In the genomic region with DNA sequence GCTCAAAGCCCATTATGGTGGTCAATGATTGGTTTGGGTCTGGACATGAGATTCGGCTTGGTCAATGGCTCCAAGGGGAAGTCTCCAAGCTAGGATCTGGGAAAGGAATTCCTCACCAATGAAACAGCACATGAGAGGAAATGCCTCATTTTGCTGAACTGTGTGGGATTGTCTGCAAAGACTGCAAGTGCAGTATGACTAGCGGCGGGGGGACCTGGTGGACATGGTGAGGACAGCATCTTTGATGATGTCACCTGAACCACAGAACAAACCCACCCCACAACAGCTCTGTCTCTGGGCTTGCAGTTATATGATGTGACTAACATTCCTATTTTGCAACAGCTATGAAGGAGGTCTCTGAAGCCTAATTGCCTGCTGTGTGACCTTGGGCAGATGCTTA, we compare ENCODE assay signal across 15 cellular contexts. TPM values are rescaled to one million over a fixed set of nuclear protein-coding genes. Genes with fewer than 3 reads are reported as not detected.
A peak's percentile ranks its signal among the peaks of the same experiment; 100 is the strongest.
DNase-seq lines count a peak whose midpoint lies in the region; TF ChIP-seq lines count a peak whose summit lies in the region.
"Had no signal": no experiment of that assay in that cellular context is flagged by ENCODE, and none has a peak within 500 bp of the region (broad histone marks: within the 10 kb centered on the region; RNA-seq: fewer than 3 reads in every experiment).

No MANE protein-coding gene starts in this region.

- in situ Hi-C loops in GM23248 (cut with MboI) = no loop called here

- H3K9me2 ChIP-seq in GM23248 (ENCODE audit: insufficient read depth) = no peaks in the 10 kb centered on the region

- no peaks in the 10 kb centered on the region for H3K79me2 ChIP-seq in GM23248 (ENCODE audit: insufficient read depth)

- 5 to 10% methylated on average over 3 of the region's 3 CpGs for WGBS in GM23248 (ENCODE audit: low coverage in 1 of 2, low lambda C conversion rate in 2 of 2, missing lambda C conversion rate in 2 of 2), 2 experiments

- no peaks in the 10 kb centered on the region for H4K20me1 ChIP-seq in GM23248 (ENCODE audit: insufficient read depth)

- H3K27ac ChIP-seq in GM23248 = no peak overlapping the region
- H3K27ac ChIP-seq in Peyer's patch = no peak overlapping the region

- H3K9me3 ChIP-seq in GM23248 (ENCODE audit: low read depth) = no peaks in the 10 kb centered on the region
- no peaks in the 10 kb centered on the region for H3K9me3 ChIP-seq in Peyer's patch

- no peak overlapping the region for H3K9ac ChIP-seq in GM23248

- no peaks in the 10 kb centered on the region for H3F3A ChIP-seq in GM23248 (ENCODE audit: insufficient read depth)

- H3K27me3 ChIP-seq in GM23248 (replicated peaks; ENCODE audit: insufficient read depth) = no peaks in the 10 kb centered on the region
- H3K27me3 ChIP-seq in Peyer's patch = no peaks in the 10 kb centered on the region

- H3K36me3 ChIP-seq in GM23248 (ENCODE audit: low read depth) (no peaks in the 10 kb centered on the region), Peyer's patch (no peaks in the 10 kb centered on the region)

- DNase-seq in A172 (ENCODE audit: low spot score) (peak; percentile 60), GM23248 (peak; percentile 85), amniotic epithelial cell (ENCODE audit: low read depth) (peak; percentile 5), hepatic stellate cell (ENCODE audit: low spot score) (peak; percentile 22), NCI-H128 (lab: John Stamatoyannopoulos, UW; ENCODE audit: unreplicated experiment) (no peak), activated gamma-delta T cell (lab: John Stamatoyannopoulos, UW) (no peak), mucosa of gallbladder (ENCODE audit: low spot score) (no peak), Peyer's patch (no peak)
- DNase-seq: Calu3; GF-D8; mesendoderm; NCI-H2081; NCI-H526 treated with DMSO at 0.1 percent for 48 hours; nephron progenitor cell; stimulated activated CD4-positive, alpha-beta T cell treated with anti-CD3 and anti-CD28 coated beads, Interleukin-1b, Interleukin-23, amount 100 ng/mL, for 48 hours had no signal

- H2AFZ ChIP-seq in GM23248 = 0 out of 2 replicates have a peak overlapping the region, but pooled peaks have one; percentile 39

- no peak overlapping the region for H3K4me2 ChIP-seq in GM23248 (ENCODE audit: unreplicated experiment)

- TF ChIP-seq CTCF in Peyer's patch (IDR thresholded peaks at IDR 0.05) = no peak

- peaks cover 22% of the 10 kb centered on the region; the same call in 1 of the 2 replicates for H3K4me1 ChIP-seq in GM23248 (ENCODE audit: insufficient read depth)
- no peaks in the 10 kb centered on the region for H3K4me1 ChIP-seq in Peyer's patch

- H3K4me3 ChIP-seq in GM23248 (no peak overlapping the region), Peyer's patch (no peak overlapping the region)

- TF ChIP-seq POLR2A in Peyer's patch (IDR thresholded peaks at IDR 0.05) = no peak

RNA-seq across cellular contexts. Expression of gene NKD1, which starts 50.6 kb away (rescaled TPM):
- total RNA-seq in A172 (2014; rRNA removed; shearing (Covaris generic)) = 0.10 and 0.14 TPM in 2 replicates
- not detected in 2 replicates for total RNA-seq in GM23248 (2014; rRNA removed; shearing (Covaris generic))
- polyA plus RNA-seq in GM23248 (2016; fragmentation: Nextera tagmentation; extraction: Ambion mirVana) = not detected in 2 replicates
- total RNA-seq in mucosa of gallbladder (32.0 TPM), Peyer's patch (1 to 10 TPM; 1.7 to 4.0 (median 3.4) TPM)

Comparison
In these comparisons a context has a peak if more than half of its experiments do, and no peak if none do; other contexts are left out.
1. DNase-seq: peak in A172 (single experiment), GM23248 (single experiment), amniotic epithelial cell (single experiment) and hepatic stellate cell (single experiment); none in NCI-H128 (single experiment), activated gamma-delta T cell (single experiment), mucosa of gallbladder (single experiment) and Peyer's patch (0 of 3).